Comparison of ENCODE assay signal across 1 cellular context in the genomic region with DNA sequence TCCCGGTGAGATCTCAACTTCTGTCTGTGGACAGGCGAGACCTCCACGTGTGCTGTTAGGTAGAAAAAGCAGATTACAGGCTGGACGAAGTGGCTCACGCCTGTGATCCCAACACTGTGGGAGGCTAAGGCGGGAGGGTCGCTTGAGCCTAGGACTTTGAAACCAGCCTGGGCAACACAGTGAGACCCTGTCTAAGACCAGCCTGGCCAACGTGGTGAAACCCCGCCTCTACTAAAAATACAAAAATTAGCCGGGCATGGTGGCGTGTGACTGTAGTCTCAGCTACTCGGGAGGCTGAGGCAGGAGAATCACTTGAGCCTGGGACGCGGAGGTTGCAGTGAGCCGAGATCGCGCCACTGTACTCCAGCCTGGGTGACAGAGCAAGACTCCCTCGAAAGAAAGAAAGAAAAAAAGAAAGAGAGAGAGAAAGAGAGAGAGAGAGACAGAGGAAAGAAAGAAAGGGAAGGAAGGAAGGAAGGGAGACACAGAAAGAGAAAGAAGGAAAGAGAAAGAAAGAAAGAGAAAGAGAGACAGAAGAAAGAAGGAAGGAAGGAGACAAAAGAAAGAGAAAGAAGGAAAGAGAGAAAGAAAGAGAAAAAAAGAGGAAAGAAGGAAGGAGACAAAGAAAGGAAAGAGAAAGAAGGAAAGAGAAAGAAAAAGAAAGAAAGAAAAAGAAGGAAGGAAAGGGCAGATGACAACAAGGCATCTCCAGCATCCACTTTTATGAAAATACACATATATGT.
TF ChIP-seq lines count a peak whose summit lies in the region.

No MANE protein-coding gene starts in this region.

TF ChIP-seq in HepG2, 621 proteins besides CTCF, POLR2A, EP300 and RAD21:
- TF ChIP-seq NR2C2 (CRISPR knock-in tag; IDR thresholded peaks at IDR 0.05; ENCODE audit: borderline replicate concordance) (no peak), FOXP1 (IDR thresholded peaks at IDR 0.05) (peak; percentile 16; the same call in 1 of the 2 replicates), FOXP1 (CRISPR knock-in tag; IDR thresholded peaks at IDR 0.05) (no peak)
